ENCODE assay signal across 17 cellular contexts in genomic region chr7:154905615-154906014, GRCh38.
DNase-seq lines count a peak whose midpoint lies in the region; ATAC-seq and TF ChIP-seq lines count a peak whose summit lies in the region.
"Had no signal": no experiment of that assay in that cellular context is flagged by ENCODE, and none has a peak within 500 bp of the region (broad histone marks: within the 10 kb centered on the region; RNA-seq: fewer than 3 reads in every experiment).

No MANE protein-coding gene starts in this region.

- H3K27ac ChIP-seq in endodermal cell (ENCODE audit: low read depth, low read length) (peak overlapping the region; percentile 49), testis (peak overlapping the region; percentile 31 to 45)
- H3K27ac ChIP-seq: BLaER1, GM23248, HL-60 had no signal

- no peak for TF ChIP-seq CTCF in brain (conservative IDR thresholded peaks at IDR 0.05)
- TF ChIP-seq CTCF in endodermal cell (conservative IDR thresholded peaks at IDR 0.05): no peak
- no peak for TF ChIP-seq CTCF in testis (IDR thresholded peaks at IDR 0.05)
- TF ChIP-seq CTCF in GM10266 (IDR thresholded peaks at IDR 0.05; ENCODE audit: control insufficient read depth, insufficient read depth, low read depth, missing control alignments): no peak

- peaks cover under 1 to 18% (median 13%) of the 10 kb centered on the region in 5 experiments for H3K9me3 Mint-ChIP-seq in brain
- H3K9me3 Mint-ChIP-seq in endodermal cell: peaks cover 53% of the 10 kb centered on the region

- intact Hi-C loops in posterior vena cava (cut with DNase I): no loop called here
- intact Hi-C loops in testis (cut with DNase I; ENCODE audit: low total_unique reads): no loop called here
- intact Hi-C loops in head of caudate nucleus (cut with DNase I): no loop called here

- H3K4me1 Mint-ChIP-seq in brain: peaks cover 28% of the 10 kb centered on the region
- peaks cover 5% of the 10 kb centered on the region for H3K4me1 Mint-ChIP-seq in endodermal cell
- H3K4me1 Mint-ChIP-seq: CD14-positive monocyte had no signal

- H3K27ac Mint-ChIP-seq in brain: peak overlapping the region in 4 of 5 experiments; percentile 48 to 95 (median 66)
- no peak overlapping the region for H3K27ac Mint-ChIP-seq in endodermal cell
- H3K27ac Mint-ChIP-seq: CD4-positive, alpha-beta memory T cell had no signal

- peaks cover 5% of the 10 kb centered on the region for H3K4me1 ChIP-seq in endodermal cell (ENCODE audit: control insufficient read depth, insufficient read depth, low read length)
- H3K4me1 ChIP-seq in testis: peaks cover 15% of the 10 kb centered on the region
- H3K4me1 ChIP-seq: BLaER1, HAP-1 had no signal

- no peak for ATAC-seq in GM21526 (IDR thresholded peaks at IDR 0.05; ENCODE audit: low FRiP score, unreplicated experiment)

- no peak for TF ChIP-seq POLR2A in testis (IDR thresholded peaks at IDR 0.05)

- H3K36me3 Mint-ChIP-seq in brain: no peaks in the 10 kb centered on the region
- H3K36me3 Mint-ChIP-seq in endodermal cell (ENCODE audit: low read depth): no peaks in the 10 kb centered on the region
- H3K36me3 Mint-ChIP-seq: CD14-positive monocyte; CD4-positive, alpha-beta memory T cell had no signal

- H3K27me3 ChIP-seq in endodermal cell (ENCODE audit: control insufficient read depth, insufficient read depth, low read length, poor library complexity, severe bottlenecking) (no peaks in the 10 kb centered on the region), testis (no peaks in the 10 kb centered on the region)
- H3K27me3 ChIP-seq: BLaER1 had no signal

- DNase-seq in endodermal cell (no peak), posterior vena cava (ENCODE audit: low spot score) (peak; percentile 49), testis (no peak), GM10266 (ENCODE audit: extremely low spot score) (no peak), head of caudate nucleus (no peak)
- DNase-seq: 8988T; CD4-positive, alpha-beta memory T cell; DMS153; DMS79; GDM1; GM23248 had no signal

- H3K4me3 Mint-ChIP-seq in brain (no peak overlapping the region), endodermal cell (no peak overlapping the region)
- H3K4me3 Mint-ChIP-seq: CD14-positive monocyte; CD4-positive, alpha-beta memory T cell had no signal

- no peak overlapping the region for H3K4me3 ChIP-seq in endodermal cell (ENCODE audit: low read length)
- no peak overlapping the region for H3K4me3 ChIP-seq in testis
- H3K4me3 ChIP-seq: BLaER1, GM23248, HAP-1 had no signal

- H3K27me3 Mint-ChIP-seq in brain: peaks cover 8% of the 10 kb centered on the region
- peaks cover 12% of the 10 kb centered on the region for H3K27me3 Mint-ChIP-seq in endodermal cell (ENCODE audit: insufficient read depth)

- no peak overlapping the region for H3K9ac ChIP-seq in endodermal cell (ENCODE audit: extremely low read depth, low read length, poor library complexity, severe bottlenecking)
- H3K9ac ChIP-seq: BLaER1, GM23248 had no signal

- H3K36me3 ChIP-seq in endodermal cell (ENCODE audit: control insufficient read depth, insufficient read depth, low read length): no peaks in the 10 kb centered on the region
- no peaks in the 10 kb centered on the region for H3K36me3 ChIP-seq in testis (ENCODE audit: low read depth, missing control alignments)
- H3K36me3 ChIP-seq: BLaER1, HAP-1 had no signal

- H3K9me3 ChIP-seq in endodermal cell (ENCODE audit: control insufficient read depth, low read length) (peaks cover 7% of the 10 kb centered on the region), testis (no peaks in the 10 kb centered on the region)
- H3K9me3 ChIP-seq: HAP-1 had no signal

- 92 to 93% methylated on average over 2 to 8 of the region's 8 CpGs for WGBS in endodermal cell (ENCODE audit: insufficient coverage in 1 of 2, insufficient read length in 1 of 2), 2 experiments
- 54 to 57% methylated on average over 8 of the region's 8 CpGs for WGBS in testis, 2 donors
